ENCODE assay signal across 1 cellular context in genomic region chr12:96571101-96571862, GRCh38.
TF ChIP-seq lines count a peak whose summit lies in the region.

No MANE protein-coding gene starts in this region.

TF ChIP-seq in GM12878, 131 proteins besides CTCF, POLR2A, EP300 and RAD21 (continued from another document):
- TF ChIP-seq TBL1XR1 (IDR thresholded peaks at IDR 0.05; ENCODE audit: low read depth, low read length) (peak; percentile 28), ZSCAN29 (IDR thresholded peaks at IDR 0.05) (no peak), E2F8 (IDR thresholded peaks at IDR 0.05; ENCODE audit: low read depth, partially characterized antibody) (peak; percentile 20), RBBP5 (conservative IDR thresholded peaks at IDR 0.05) (no peak), TARDBP (IDR thresholded peaks at IDR 0.05; ENCODE audit: borderline replicate concordance) (no peak), MEF2A (IDR thresholded peaks at IDR 0.05; ENCODE audit: insufficient read depth, low read depth, low read length) (peak; percentile 65; the same call in 1 of the 2 replicates), BHLHE40 (IDR thresholded peaks at IDR 0.05; ENCODE audit: borderline replicate concordance in 1 of 2, low read depth in 2 of 2, low read length in 1 of 2) (peak; percentile 31 to 40; a peak in 1 of 4 replicates), RELA (IDR thresholded peaks at IDR 0.05; ENCODE audit: borderline replicate concordance, partially characterized antibody) (peak; percentile 83), NBN (IDR thresholded peaks at IDR 0.05) (peak; percentile 91)
